ENCODE assay signal across 10 cellular contexts in the genomic region with DNA sequence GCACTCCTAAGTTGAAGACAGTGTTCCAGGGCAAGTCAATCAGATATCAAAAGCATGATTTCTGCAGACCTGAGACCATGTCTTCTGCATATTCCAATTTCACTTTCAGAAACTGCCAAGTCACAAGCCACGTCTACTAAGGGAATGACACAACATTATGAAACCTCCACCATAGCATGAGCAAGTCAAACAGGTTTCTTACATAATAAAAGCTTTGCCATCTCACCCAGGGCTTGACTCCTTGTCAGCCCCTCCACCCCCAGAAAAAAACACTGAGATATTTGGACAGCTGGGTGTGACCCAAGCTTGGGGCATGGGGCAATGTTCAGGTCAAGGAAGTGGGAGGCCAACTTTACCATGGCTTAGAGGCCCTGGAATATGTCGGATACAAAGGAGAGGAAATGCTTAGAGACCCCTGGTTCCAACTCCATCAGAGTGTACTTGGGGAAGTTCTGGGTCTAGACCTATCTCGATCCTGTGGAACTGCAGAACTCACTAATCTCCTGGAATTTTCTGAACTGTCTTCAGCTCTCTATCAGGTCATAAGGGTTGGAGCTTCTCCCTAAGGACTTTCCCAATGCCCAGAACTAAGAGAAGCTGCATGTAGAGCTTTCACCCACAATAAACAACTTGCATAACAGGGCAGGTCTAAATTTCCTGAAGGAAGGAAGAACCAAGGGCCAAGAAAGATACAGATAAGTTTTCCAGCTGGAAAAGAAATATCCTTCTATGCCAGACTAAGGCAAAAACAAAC.
A peak's percentile ranks its signal among the peaks of the same experiment; 100 is the strongest.
DNase-seq lines count a peak whose midpoint lies in the region; ATAC-seq and TF ChIP-seq lines count a peak whose summit lies in the region.
"Had no signal": no experiment of that assay in that cellular context is flagged by ENCODE, and none has a peak within 500 bp of the region (broad histone marks: within the 10 kb centered on the region; RNA-seq: fewer than 3 reads in every experiment).

No MANE protein-coding gene starts in this region.

- TF ChIP-seq POLR2A in tibial nerve (IDR thresholded peaks at IDR 0.05), result no peak

- no peaks in the 10 kb centered on the region for H3K4me1 ChIP-seq in CD4-positive, alpha-beta memory T cell (ENCODE audit: insufficient read depth, low read length)
- peaks cover 0 to 2% (median 0%) of the 10 kb centered on the region in 4 donors for H3K4me1 ChIP-seq in tibial nerve
- H3K4me1 ChIP-seq: body of pancreas had no signal

- no peaks in the 10 kb centered on the region for H3K4me1 Mint-ChIP-seq in CD4-positive, alpha-beta memory T cell
- H3K4me1 Mint-ChIP-seq: T-cell had no signal

- H3K9me3 Mint-ChIP-seq in CD4-positive, alpha-beta memory T cell, result peaks cover 0 to 8% (median 0%) of the 10 kb centered on the region in 8 donors
- H3K9me3 Mint-ChIP-seq: T-cell had no signal

- no peaks in the 10 kb centered on the region for H3K27me3 ChIP-seq in CD4-positive, alpha-beta memory T cell (ENCODE audit: insufficient read depth, low read length)
- no peaks in the 10 kb centered on the region for H3K27me3 ChIP-seq in tibial nerve
- H3K27me3 ChIP-seq: body of pancreas had no signal

- intact Hi-C loops in CD4-positive, alpha-beta memory T cell (cut with micrococcal nuclease), result no loop called here

- no peaks in the 10 kb centered on the region for H3K9me3 ChIP-seq in CD4-positive, alpha-beta memory T cell (ENCODE audit: control insufficient read depth in 1 of 2, low read length in 2 of 2)
- H3K9me3 ChIP-seq in tibial nerve, result peaks cover 0 to 5% (median 0%) of the 10 kb centered on the region in 4 donors
- H3K9me3 ChIP-seq: body of pancreas had no signal

- POLR2A ChIA-PET in CD4-positive, alpha-beta memory T cell (lab: Charles Lee; ENCODE audit: partially characterized antibody), result no interaction called here

- CTCF ChIA-PET in CD4-positive, alpha-beta memory T cell (lab: Charles Lee; ENCODE audit: partially characterized antibody), result interaction anchor here (1.0 kb wide), 1 partner anchor 189 kb away, joined by 3 read pairs; no protein-coding TSS in a partner anchor

- H3K4me3 Mint-ChIP-seq in CD4-positive, alpha-beta memory T cell, result no peak overlapping the region
- H3K4me3 Mint-ChIP-seq: T-cell had no signal

- no peaks in the 10 kb centered on the region for H3K36me3 Mint-ChIP-seq in CD4-positive, alpha-beta memory T cell
- H3K36me3 Mint-ChIP-seq: T-cell had no signal

- 69 to 70% methylated on average over 3 of the region's 3 CpGs for WGBS in tibial nerve, 2 donors

- DNase-seq in CD1c-positive myeloid dendritic cell (ENCODE audit: extremely low spot score) (peak; percentile 70), LoVo (ENCODE audit: low spot score) (peak; percentile 20), fibroblast of mammary gland (ENCODE audit: low read depth) (peak; percentile 29), tibial nerve (ENCODE audit: low spot score in 2 of 2) (no peak), NCI-H526 (lab: John Stamatoyannopoulos, UW) (no peak), dedifferentiated amniotic fluid mesenchymal stem cell (ENCODE audit: extremely low spot score) (no peak)
- DNase-seq in CD4-positive, alpha-beta memory T cell, result no peak

- no peak for TF ChIP-seq EP300 in tibial nerve (IDR thresholded peaks at IDR 0.05)

- H3K4me3 ChIP-seq in fibroblast of mammary gland (ENCODE audit: control insufficient read depth, low read depth, low read length) (no peak overlapping the region), tibial nerve (no peak overlapping the region)
- H3K4me3 ChIP-seq in CD4-positive, alpha-beta memory T cell (ENCODE audit: low read length in 2 of 2), result no peak overlapping the region
- H3K4me3 ChIP-seq: body of pancreas had no signal

- H3K27ac Mint-ChIP-seq in CD4-positive, alpha-beta memory T cell, result no peak overlapping the region
- H3K27ac Mint-ChIP-seq: T-cell had no signal

- no peaks in the 10 kb centered on the region for H3K36me3 ChIP-seq in CD4-positive, alpha-beta memory T cell (ENCODE audit: insufficient read depth, low read length)
- H3K36me3 ChIP-seq in tibial nerve, result no peaks in the 10 kb centered on the region

- peaks cover 6 to 9% of the 10 kb centered on the region in 2 donors for H3K27me3 Mint-ChIP-seq in CD4-positive, alpha-beta memory T cell

- no peak overlapping the region for H3K27ac ChIP-seq in CD4-positive, alpha-beta memory T cell (ENCODE audit: low read depth, low read length)
- H3K27ac ChIP-seq in tibial nerve, result peak overlapping the region in 1 of 4 donors; percentile 56
- H3K27ac ChIP-seq: body of pancreas had no signal

- peak; percentile 77 for ATAC-seq in GM21367 (IDR thresholded peaks at IDR 0.05; ENCODE audit: unreplicated experiment)
- ATAC-seq: body of pancreas, T-cell had no signal

- TF ChIP-seq CTCF in fibroblast of mammary gland (conservative IDR thresholded peaks at IDR 0.05; ENCODE audit: control insufficient read depth, insufficient read depth, low read depth, low read length) (no peak), tibial nerve (IDR thresholded peaks at IDR 0.05) (no peak)

Comparison
In these comparisons a context has a peak if more than half of its experiments do, and no peak if none do; other contexts are left out.
1. DNase-seq: peak in CD1c-positive myeloid dendritic cell (single experiment), LoVo (single experiment) and fibroblast of mammary gland (single experiment); none in CD4-positive, alpha-beta memory T cell (0 of 5), tibial nerve (0 of 2), NCI-H526 (0 of 2) and dedifferentiated amniotic fluid mesenchymal stem cell (single experiment).